Comparison of ENCODE assay signal across 9 cellular contexts in genomic region chr6:108689279-108690161, GRCh38.
DNase-seq lines count a peak whose midpoint lies in the region; ATAC-seq and TF ChIP-seq lines count a peak whose summit lies in the region.
"Had no signal": no experiment of that assay in that cellular context is flagged by ENCODE, and none has a peak within 500 bp of the region (broad histone marks: within the 10 kb centered on the region; RNA-seq: fewer than 3 reads in every experiment).

No MANE protein-coding gene starts in this region.

- H3K36me3 Mint-ChIP-seq in CD14-positive monocyte, result peaks cover 36 to 42% of the 10 kb centered on the region in 2 donors

- TF ChIP-seq EP300 in ovary (IDR thresholded peaks at IDR 0.05), result no peak

- no peak for TF ChIP-seq POLR2A in ovary (IDR thresholded peaks at IDR 0.05)

- peak; percentile 77 for DNase-seq in CD14-positive monocyte (ENCODE audit: low spot score)
- DNase-seq in NOMO-1 treated with dmso at 0.1 percent for 144 hours (lab: John Stamatoyannopoulos, UW; ENCODE audit: unreplicated experiment), result peak; percentile 85
- peak; percentile 74 for DNase-seq in fibroblast of peridontal ligament (ENCODE audit: extremely low read depth)
- DNase-seq in ovary, result peak; percentile 78 to 87 (median 82)
- DNase-seq in NCI-H748 treated with DMSO at 0.1 percent for 48 hours (lab: John Stamatoyannopoulos, UW), result no peak
- no peak for DNase-seq in germinal center (ENCODE audit: low spot score)
- no peak for DNase-seq in NCI-H187 treated with DMSO at 0.1 percent for 48 hours (lab: John Stamatoyannopoulos, UW)
- DNase-seq: activated CD8-positive, alpha-beta memory T cell treated with anti-CD3 and anti-CD28 coated beads, Interleukin-2, amount 50 U/mL, for 4 hours had no signal

- H3K9me3 ChIP-seq in ovary, result no peaks in the 10 kb centered on the region

- H3K4me1 ChIP-seq in ovary (ENCODE audit: insufficient read depth), result peaks cover 13% of the 10 kb centered on the region

- 61 to 70% (median 62%) methylated on average over 15 of the region's 15 CpGs for WGBS in ovary, 3 donors

- H3K4me3 ChIP-seq in ovary, result no peak overlapping the region

- H3K27me3 ChIP-seq in ovary, result no peaks in the 10 kb centered on the region

- ATAC-seq in GM21723 (IDR thresholded peaks at IDR 0.05; ENCODE audit: unreplicated experiment), result no peak

- H3K27ac Mint-ChIP-seq in CD14-positive monocyte, result peak overlapping the region; percentile 37 to 88 (median 81)

- peak overlapping the region in 1 of 2 donors; percentile 32 for H3K27ac ChIP-seq in ovary

- no peaks in the 10 kb centered on the region for H3K36me3 ChIP-seq in ovary

- peak overlapping the region; percentile 42 to 51 for H3K4me3 Mint-ChIP-seq in CD14-positive monocyte

- intact Hi-C loops in CD14-positive monocyte (cut with micrococcal nuclease) (no loop called here), ovary (cut with DNase I) (no loop called here)

- H3K27me3 Mint-ChIP-seq in CD14-positive monocyte (ENCODE audit: low read depth in 3 of 3), result no peaks in the 10 kb centered on the region

- TF ChIP-seq CTCF in CD14-positive monocyte (IDR thresholded peaks at IDR 0.05) (no peak), ovary (IDR thresholded peaks at IDR 0.05) (no peak)

- peaks cover 36% of the 10 kb centered on the region for H3K4me1 Mint-ChIP-seq in CD14-positive monocyte

- peaks cover 0 to 2% (median 0%) of the 10 kb centered on the region in 7 donors for H3K9me3 Mint-ChIP-seq in CD14-positive monocyte

Comparison
In these comparisons a context has a peak if more than half of its experiments do, and no peak if none do; other contexts are left out.
1. DNase-seq: peak in CD14-positive monocyte (single experiment), NOMO-1 treated with dmso at 0.1 percent for 144 hours (single experiment), fibroblast of peridontal ligament (single experiment) and ovary (5 of 5); none in NCI-H748 treated with DMSO at 0.1 percent for 48 hours (single experiment), germinal center (single experiment) and NCI-H187 treated with DMSO at 0.1 percent for 48 hours (single experiment).